Comparison of ENCODE assay signal across 14 cellular contexts in genomic region chr1:39683591-39684312, GRCh38. TPM values are rescaled to one million over a fixed set of nuclear protein-coding genes. Genes with fewer than 3 reads are reported as not detected.
DNase-seq lines count a peak whose midpoint lies in the region; ATAC-seq and TF ChIP-seq lines count a peak whose summit lies in the region.
"Had no signal": no experiment of that assay in that cellular context is flagged by ENCODE, and none has a peak within 500 bp of the region (broad histone marks: within the 10 kb centered on the region; RNA-seq: fewer than 3 reads in every experiment).

No MANE protein-coding gene starts in this region.

- POLR2A ChIA-PET in RWPE1 (lab: Yijun Ruan, JAX; ENCODE audit: low non-redundant PET) = no interaction called here

- H3K4me3 ChIP-seq in aorta (ENCODE audit: low read length in 2 of 2) = no peak overlapping the region

- H3K9me3 Mint-ChIP-seq in activated naive CD4-positive, alpha-beta T cell treated with anti-CD3 and anti-CD28 coated beads, Interleukin-2, amount 10 ng/mL, durations not matched to agents 7 days and 5 days = no peaks in the 10 kb centered on the region

- H3K27ac Mint-ChIP-seq in activated naive CD4-positive, alpha-beta T cell treated with anti-CD3 and anti-CD28 coated beads, Interleukin-2, amount 10 ng/mL, durations not matched to agents 7 days and 5 days = no peak overlapping the region

- H3K27me3 Mint-ChIP-seq in activated naive CD4-positive, alpha-beta T cell treated with anti-CD3 and anti-CD28 coated beads, Interleukin-2, amount 10 ng/mL, durations not matched to agents 7 days and 5 days = peaks cover 79% of the 10 kb centered on the region

- peak overlapping the region; percentile 5 for H3K4me3 Mint-ChIP-seq in activated naive CD4-positive, alpha-beta T cell treated with anti-CD3 and anti-CD28 coated beads, Interleukin-2, amount 10 ng/mL, durations not matched to agents 7 days and 5 days

- peaks cover 25% of the 10 kb centered on the region for H3K4me1 Mint-ChIP-seq in activated naive CD4-positive, alpha-beta T cell treated with anti-CD3 and anti-CD28 coated beads, Interleukin-2, amount 10 ng/mL, durations not matched to agents 7 days and 5 days

- no peaks in the 10 kb centered on the region for H3K9me3 ChIP-seq in aorta (ENCODE audit: control insufficient read depth, low read length)

- no peaks in the 10 kb centered on the region for H3K27me3 ChIP-seq in aorta (ENCODE audit: control insufficient read depth in 1 of 2, insufficient read depth in 2 of 2, low read length in 1 of 2)

- DNase-seq in stimulated activated CD4-positive, alpha-beta T cell treated with anti-CD3 and anti-CD28 coated beads, Interleukin-12 subunit alpha, Interleukin-12 subunit beta, amount 100 ng/mL, for 4 hours = peak; percentile 24
- no peak for DNase-seq in stimulated activated CD4-positive, alpha-beta T cell treated with anti-CD3 and anti-CD28 coated beads, Interleukin-2, amount 100 ng/mL, for 48 hours
- peak; percentile 67 for DNase-seq in activated naive CD4-positive, alpha-beta T cell treated with anti-CD3 and anti-CD28 coated beads, Interleukin-2, amount 10 ng/mL, durations not matched to agents 7 days and 5 days
- DNase-seq in left kidney (ENCODE audit: low read depth, low spot score) = peak; percentile 54
- peak in 1 of 2 donors; percentile 64 for DNase-seq in aorta
- no peak for DNase-seq in UCSD-AML1 (lab: John Stamatoyannopoulos, UW; ENCODE audit: unreplicated experiment)
- DNase-seq in RWPE1 (ENCODE audit: low spot score) = no peak
- DNase-seq: erythroblast, GDM1, HCEC 1CT, NCI-H226 had no signal

- peaks cover 2% of the 10 kb centered on the region for H3K36me3 Mint-ChIP-seq in activated naive CD4-positive, alpha-beta T cell treated with anti-CD3 and anti-CD28 coated beads, Interleukin-2, amount 10 ng/mL, durations not matched to agents 7 days and 5 days

- CTCF ChIA-PET in activated naive CD4-positive, alpha-beta T cell treated with anti-CD3 and anti-CD28 coated beads, Interleukin-2, amount 10 ng/mL, durations not matched to agents 7 days and 5 days (lab: Charles Lee) = interaction anchor here (1.5 kb wide), 1 partner anchor 13 kb away, joined by 3 read pairs; no protein-coding TSS in a partner anchor
- CTCF ChIA-PET in RWPE1 (lab: Yijun Ruan, JAX) = no interaction called here

- H3K27ac ChIP-seq in aorta (ENCODE audit: low read depth in 1 of 2, low read length in 2 of 2) = no peak overlapping the region
- no peak overlapping the region for H3K27ac ChIP-seq in RWPE1

- intact Hi-C loops in aorta (cut with DNase I) = no loop called here

- H3K36me3 ChIP-seq in aorta (ENCODE audit: control insufficient read depth in 1 of 2, insufficient read depth in 2 of 2, low read length in 1 of 2) = no peaks in the 10 kb centered on the region

- no peaks in the 10 kb centered on the region for H3K4me1 ChIP-seq in aorta (ENCODE audit: control insufficient read depth in 1 of 2, insufficient read depth in 2 of 2, low read length in 2 of 2)

- WGBS in aorta, 2 donors = 46 to 47% methylated on average over 59 to 62 of the region's 62 CpGs

- TF ChIP-seq CTCF in RWPE1 (conservative IDR thresholded peaks at IDR 0.05; ENCODE audit: low read depth) = no peak

- ATAC-seq in aorta (ENCODE audit: low FRiP score) (peak; percentile 27), HG03460 (IDR thresholded peaks at IDR 0.05; ENCODE audit: unreplicated experiment) (no peak)
- ATAC-seq: Panc1 had no signal

RNA-seq across cellular contexts. Expression of gene HPCAL4, which starts 7.5 kb away (rescaled TPM):
- total RNA-seq in aorta = not detected
- not detected for polyA plus RNA-seq in aorta
- polyA plus RNA-seq: AG04450 had no signal

RNA-seq across cellular contexts. Expression of gene NT5C1A, which starts 11.8 kb away (rescaled TPM):
- under 1 TPM in 1 of 2 donors, not detected in 1; 0.57 TPM for total RNA-seq in aorta
- under 1 TPM in 1 of 2 donors, not detected in 1; 0.46 TPM for polyA plus RNA-seq in aorta
- polyA plus RNA-seq: AG04450 had no signal

RNA-seq across cellular contexts. Expression of gene HEYL, which starts 44.3 kb away (rescaled TPM):
- total RNA-seq in aorta = 10 to 100 TPM; 26.3 to 35.4 TPM
- polyA plus RNA-seq in aorta = 10 to 100 TPM; 24.2 to 68.6 TPM

RNA-seq across cellular contexts. Expression of gene PPIE, which starts 54.9 kb away (rescaled TPM):
- 10 to 100 TPM; 34.4 to 38.5 TPM for total RNA-seq in aorta
- polyA plus RNA-seq in aorta = 10 to 100 TPM; 46.8 to 60.2 TPM

Comparison
In these comparisons a context has a peak if more than half of its experiments do, and no peak if none do; other contexts are left out.
1. DNase-seq: peak in stimulated activated CD4-positive, alpha-beta T cell treated with anti-CD3 and anti-CD28 coated beads, Interleukin-12 subunit alpha, Interleukin-12 subunit beta, amount 100 ng/mL, for 4 hours (single experiment), activated naive CD4-positive, alpha-beta T cell treated with anti-CD3 and anti-CD28 coated beads, Interleukin-2, amount 10 ng/mL, durations not matched to agents 7 days and 5 days (single experiment) and left kidney (single experiment); none in stimulated activated CD4-positive, alpha-beta T cell treated with anti-CD3 and anti-CD28 coated beads, Interleukin-2, amount 100 ng/mL, for 48 hours (0 of 2), UCSD-AML1 (single experiment) and RWPE1 (single experiment).